ENCODE assay signal across 1 cellular context in the genomic region with DNA sequence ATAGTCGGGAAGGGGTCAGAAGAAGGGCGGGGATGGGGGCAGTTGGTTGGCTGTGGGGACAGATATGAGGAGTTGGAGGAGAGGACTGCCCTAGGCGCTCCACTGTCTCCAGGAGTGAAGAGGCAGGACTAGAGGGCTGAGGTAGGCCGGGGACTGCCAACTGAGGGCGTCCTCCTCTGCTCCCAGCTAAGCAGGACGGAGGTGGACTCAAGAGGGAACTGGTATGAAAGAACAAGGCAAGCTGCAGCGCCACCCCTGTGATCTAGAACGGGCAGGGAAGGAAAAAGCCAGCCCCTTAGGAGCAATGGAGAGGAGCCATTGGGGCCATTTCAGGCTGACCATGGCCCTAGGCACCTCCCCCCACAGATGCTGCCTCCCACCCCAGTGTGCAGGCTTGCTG.
TF ChIP-seq lines count a peak whose summit lies in the region.

No MANE protein-coding gene starts in this region.

TF ChIP-seq in K562, 482 proteins besides CTCF, POLR2A, EP300 and RAD21 (continued from another document):
- TF ChIP-seq, protein P1, sequence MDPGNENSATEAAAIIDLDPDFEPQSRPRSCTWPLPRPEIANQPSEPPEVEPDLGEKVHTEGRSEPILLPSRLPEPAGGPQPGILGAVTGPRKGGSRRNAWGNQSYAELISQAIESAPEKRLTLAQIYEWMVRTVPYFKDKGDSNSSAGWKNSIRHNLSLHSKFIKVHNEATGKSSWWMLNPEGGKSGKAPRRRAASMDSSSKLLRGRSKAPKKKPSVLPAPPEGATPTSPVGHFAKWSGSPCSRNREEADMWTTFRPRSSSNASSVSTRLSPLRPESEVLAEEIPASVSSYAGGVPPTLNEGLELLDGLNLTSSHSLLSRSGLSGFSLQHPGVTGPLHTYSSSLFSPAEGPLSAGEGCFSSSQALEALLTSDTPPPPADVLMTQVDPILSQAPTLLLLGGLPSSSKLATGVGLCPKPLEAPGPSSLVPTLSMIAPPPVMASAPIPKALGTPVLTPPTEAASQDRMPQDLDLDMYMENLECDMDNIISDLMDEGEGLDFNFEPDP (CRISPR knock-in tag; IDR thresholded peaks at IDR 0.05) = no peak
- TF ChIP-seq BRF2 (IDR thresholded peaks at IDR 0.05; ENCODE audit: borderline replicate concordance, insufficient read depth, insufficient read length) (no peak), SRSF9 (IDR thresholded peaks at IDR 0.05; ENCODE audit: borderline replicate concordance, low read depth, low read length) (no peak), EHMT2 (IDR thresholded peaks at IDR 0.05) (no peak), HNRNPLL (IDR thresholded peaks at IDR 0.05; ENCODE audit: low read depth, low read length, poor library complexity, severe bottlenecking) (no peak)
- TF ChIP-seq, protein P2, sequence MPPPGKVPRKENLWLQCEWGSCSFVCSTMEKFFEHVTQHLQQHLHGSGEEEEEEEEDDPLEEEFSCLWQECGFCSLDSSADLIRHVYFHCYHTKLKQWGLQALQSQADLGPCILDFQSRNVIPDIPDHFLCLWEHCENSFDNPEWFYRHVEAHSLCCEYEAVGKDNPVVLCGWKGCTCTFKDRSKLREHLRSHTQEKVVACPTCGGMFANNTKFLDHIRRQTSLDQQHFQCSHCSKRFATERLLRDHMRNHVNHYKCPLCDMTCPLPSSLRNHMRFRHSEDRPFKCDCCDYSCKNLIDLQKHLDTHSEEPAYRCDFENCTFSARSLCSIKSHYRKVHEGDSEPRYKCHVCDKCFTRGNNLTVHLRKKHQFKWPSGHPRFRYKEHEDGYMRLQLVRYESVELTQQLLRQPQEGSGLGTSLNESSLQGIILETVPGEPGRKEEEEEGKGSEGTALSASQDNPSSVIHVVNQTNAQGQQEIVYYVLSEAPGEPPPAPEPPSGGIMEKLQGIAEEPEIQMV (tag; conservative IDR thresholded peaks at IDR 0.05; ENCODE audit: low read depth) = peak; percentile 94
